Comparison of ENCODE assay signal across 1 cellular context in genomic region chr1:225903623-225904022, GRCh38.
TF ChIP-seq lines count a peak whose summit lies in the region.

No MANE protein-coding gene starts in this region.

TF ChIP-seq in H1, 55 proteins besides CTCF, POLR2A, EP300 and RAD21:
- TF ChIP-seq RFX5 (IDR thresholded peaks at IDR 0.05; ENCODE audit: borderline replicate concordance, low read depth, low read length): no peak
- peak; percentile 65; the same call in 1 of the 2 replicates for TF ChIP-seq KDM1A (IDR thresholded peaks at IDR 0.05; ENCODE audit: borderline replicate concordance, low read length)
